Comparison of ENCODE assay signal across 2 cellular contexts in the genomic region with DNA sequence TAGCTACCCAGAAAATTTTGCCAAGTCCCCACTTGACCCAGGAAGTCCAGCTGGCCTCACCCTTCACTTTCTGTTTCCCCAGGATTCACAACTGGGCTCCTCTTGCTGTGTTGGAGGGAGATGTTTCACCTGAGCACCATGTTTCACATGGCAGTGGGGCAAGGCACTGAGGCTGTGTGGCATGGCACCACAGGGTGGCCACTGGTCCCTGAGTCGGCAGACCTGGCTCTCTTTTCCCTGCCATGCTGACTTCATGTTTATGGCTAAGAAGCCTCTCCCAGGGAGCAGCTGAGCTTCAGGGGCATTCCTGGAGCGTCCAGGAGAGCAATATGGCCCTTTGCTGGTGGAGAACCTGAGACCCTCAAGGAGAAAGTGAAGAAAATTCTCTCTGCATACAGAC.
TF ChIP-seq lines count a peak whose summit lies in the region.

No MANE protein-coding gene starts in this region.

TF ChIP-seq in H1, 55 proteins besides CTCF, POLR2A, EP300 and RAD21 (continues in another document):
- no peak for TF ChIP-seq CREB1 (IDR thresholded peaks at IDR 0.05)
- TF ChIP-seq NRF1 (IDR thresholded peaks at IDR 0.05; ENCODE audit: low read depth, low read length), result no peak
- TF ChIP-seq KDM4A (IDR thresholded peaks at IDR 0.05; ENCODE audit: low read depth, low read length, severe bottlenecking), result no peak
- no peak for TF ChIP-seq RXRA (IDR thresholded peaks at IDR 0.05; ENCODE audit: insufficient read depth, low read depth, low read length)
- TF ChIP-seq CHD7 (IDR thresholded peaks at IDR 0.05; ENCODE audit: insufficient replicate concordance, low read length), result no peak
- no peak for TF ChIP-seq ATF3 (IDR thresholded peaks at IDR 0.05; ENCODE audit: insufficient read depth, low read depth, low read length)
- no peak for TF ChIP-seq USF2 (IDR thresholded peaks at IDR 0.05; ENCODE audit: low read length)
- no peak for TF ChIP-seq BRCA1 (IDR thresholded peaks at IDR 0.05; ENCODE audit: low read depth, low read length)
- no peak for TF ChIP-seq HDAC6 (IDR thresholded peaks at IDR 0.05; ENCODE audit: low read depth, low read length)
- TF ChIP-seq GABPA (IDR thresholded peaks at IDR 0.05; ENCODE audit: borderline replicate concordance, insufficient read depth, low read length), result no peak
- TF ChIP-seq MAFK (IDR thresholded peaks at IDR 0.05; ENCODE audit: low read depth, low read length), result no peak
- TF ChIP-seq, protein P1, sequence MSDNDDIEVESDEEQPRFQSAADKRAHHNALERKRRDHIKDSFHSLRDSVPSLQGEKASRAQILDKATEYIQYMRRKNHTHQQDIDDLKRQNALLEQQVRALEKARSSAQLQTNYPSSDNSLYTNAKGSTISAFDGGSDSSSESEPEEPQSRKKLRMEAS (IDR thresholded peaks at IDR 0.05), result no peak
- no peak for TF ChIP-seq TAF1 (IDR thresholded peaks at IDR 0.05; ENCODE audit: low read depth, low read length)
- TF ChIP-seq RFX5 (IDR thresholded peaks at IDR 0.05; ENCODE audit: borderline replicate concordance, low read depth, low read length), result no peak

TF ChIP-seq in HEK293T, 16 proteins besides CTCF, POLR2A, EP300 and RAD21:
- TF ChIP-seq ZNF384 (IDR thresholded peaks at IDR 0.05) (no peak), ELF4 (IDR thresholded peaks at IDR 0.05) (no peak), ARNT (IDR thresholded peaks at IDR 0.05) (no peak), TARDBP (IDR thresholded peaks at IDR 0.05) (no peak), SUZ12 (IDR thresholded peaks at IDR 0.05) (no peak), FOXK2 (IDR thresholded peaks at IDR 0.05) (no peak), SP1 (IDR thresholded peaks at IDR 0.05) (no peak), FOXM1 (IDR thresholded peaks at IDR 0.05; ENCODE audit: borderline replicate concordance) (no peak), BHLHE40 (IDR thresholded peaks at IDR 0.05; ENCODE audit: borderline replicate concordance) (no peak), L3MBTL2 (conservative IDR thresholded peaks at IDR 0.05) (no peak), HDGF (IDR thresholded peaks at IDR 0.05; ENCODE audit: borderline replicate concordance) (no peak), CTBP1 (IDR thresholded peaks at IDR 0.05; ENCODE audit: borderline replicate concordance) (no peak)
- TF ChIP-seq, protein P2, sequence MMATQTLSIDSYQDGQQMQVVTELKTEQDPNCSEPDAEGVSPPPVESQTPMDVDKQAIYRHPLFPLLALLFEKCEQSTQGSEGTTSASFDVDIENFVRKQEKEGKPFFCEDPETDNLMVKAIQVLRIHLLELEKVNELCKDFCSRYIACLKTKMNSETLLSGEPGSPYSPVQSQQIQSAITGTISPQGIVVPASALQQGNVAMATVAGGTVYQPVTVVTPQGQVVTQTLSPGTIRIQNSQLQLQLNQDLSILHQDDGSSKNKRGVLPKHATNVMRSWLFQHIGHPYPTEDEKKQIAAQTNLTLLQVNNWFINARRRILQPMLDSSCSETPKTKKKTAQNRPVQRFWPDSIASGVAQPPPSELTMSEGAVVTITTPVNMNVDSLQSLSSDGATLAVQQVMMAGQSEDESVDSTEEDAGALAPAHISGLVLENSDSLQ (IDR thresholded peaks at IDR 0.05), result no peak
